In genomic region chr15:77039817-77040216, GRCh38 we compare ENCODE assay signal across 24 cellular contexts. TPM values are rescaled to one million over a fixed set of nuclear protein-coding genes. Genes with fewer than 3 reads are reported as not detected.
"Had no signal": no experiment of that assay in that cellular context is flagged by ENCODE, and none has a peak within 500 bp of the region (broad histone marks: within the 10 kb centered on the region; RNA-seq: fewer than 3 reads in every experiment).

No MANE protein-coding gene starts in this region.

- H3K4me1 ChIP-seq: uterus had no signal

- H3K4me3 ChIP-seq: coronary artery, esophagus muscularis mucosa, left lung, suprapubic skin, transverse colon, uterus had no signal

- H3K27ac ChIP-seq: coronary artery, esophagus muscularis mucosa, left lung, suprapubic skin, uterus had no signal

- H3K36me3 ChIP-seq: uterus had no signal

- H3K9me3 ChIP-seq: esophagus muscularis mucosa, left lung, suprapubic skin, transverse colon, uterus had no signal

- DNase-seq: activated gamma-delta T cell; activated naive CD8-positive, alpha-beta T cell treated with anti-CD3 and anti-CD28 coated beads for 36 hours; activated T-cell treated with anti-CD3 and anti-CD28 coated beads, Interleukin-2, amount 50 U/mL, for 72 hours; cerebellar nuclear complex; glutamatergic neuron; hippocampal formation; kidney glomerular epithelial cell; left lung; occipital lobe; small intestine; transverse colon; uterus had no signal

- H3K9me3 Mint-ChIP-seq: memory B cell; stimulated activated effector memory CD8-positive, alpha-beta T cell treated with anti-CD3 and anti-CD28 coated beads, Interleukin-12 subunit alpha, Interleukin-12 subunit beta, amount 100 ng/mL, for 72 hours had no signal

- H3K27me3 ChIP-seq: esophagus muscularis mucosa, left lung, suprapubic skin, transverse colon, uterus had no signal

- ATAC-seq: activated CD4-positive, CD25-positive, alpha-beta regulatory T cell treated with anti-CD3 and anti-CD28 coated beads, Interleukin-2, amount 50 U/mL, for 24 hours; left lung; sciatic nerve; stimulated activated naive CD8-positive, alpha-beta T cell treated with anti-CD3 and anti-CD28 coated beads, Interleukin-15, amount 100 ng/mL, for 72 hours had no signal

- H3K27ac Mint-ChIP-seq: activated T-cell treated with anti-CD3 and anti-CD28 coated beads, Interleukin-2, amount 50 U/mL, for 72 hours had no signal

- H3K4me3 Mint-ChIP-seq: activated CD4-positive, alpha-beta memory T cell treated with anti-CD3 and anti-CD28 coated beads for 36 hours; activated naive CD8-positive, alpha-beta T cell treated with anti-CD3 and anti-CD28 coated beads for 36 hours; activated T-cell treated with anti-CD3 and anti-CD28 coated beads, Interleukin-2, amount 50 U/mL, for 72 hours; memory B cell; stimulated activated effector memory CD8-positive, alpha-beta T cell treated with anti-CD3 and anti-CD28 coated beads, Interleukin-12 subunit alpha, Interleukin-12 subunit beta, amount 100 ng/mL, for 72 hours; stimulated activated naive CD8-positive, alpha-beta T cell treated with anti-CD3 and anti-CD28 coated beads, Interleukin-15, amount 100 ng/mL, for 72 hours had no signal

- H3K27me3 Mint-ChIP-seq: activated CD4-positive, alpha-beta memory T cell treated with anti-CD3 and anti-CD28 coated beads for 36 hours; activated naive CD8-positive, alpha-beta T cell treated with anti-CD3 and anti-CD28 coated beads for 36 hours; memory B cell; stimulated activated naive CD8-positive, alpha-beta T cell treated with anti-CD3 and anti-CD28 coated beads, Interleukin-15, amount 100 ng/mL, for 72 hours had no signal

RNA-seq across cellular contexts. Expression of gene PSTPIP1, which starts 44.9 kb away (rescaled TPM):
- total RNA-seq: bronchial epithelial cell, myocyte, SK-MEL-5 had no signal
